ENCODE assay signal across 8 cellular contexts in the genomic region with DNA sequence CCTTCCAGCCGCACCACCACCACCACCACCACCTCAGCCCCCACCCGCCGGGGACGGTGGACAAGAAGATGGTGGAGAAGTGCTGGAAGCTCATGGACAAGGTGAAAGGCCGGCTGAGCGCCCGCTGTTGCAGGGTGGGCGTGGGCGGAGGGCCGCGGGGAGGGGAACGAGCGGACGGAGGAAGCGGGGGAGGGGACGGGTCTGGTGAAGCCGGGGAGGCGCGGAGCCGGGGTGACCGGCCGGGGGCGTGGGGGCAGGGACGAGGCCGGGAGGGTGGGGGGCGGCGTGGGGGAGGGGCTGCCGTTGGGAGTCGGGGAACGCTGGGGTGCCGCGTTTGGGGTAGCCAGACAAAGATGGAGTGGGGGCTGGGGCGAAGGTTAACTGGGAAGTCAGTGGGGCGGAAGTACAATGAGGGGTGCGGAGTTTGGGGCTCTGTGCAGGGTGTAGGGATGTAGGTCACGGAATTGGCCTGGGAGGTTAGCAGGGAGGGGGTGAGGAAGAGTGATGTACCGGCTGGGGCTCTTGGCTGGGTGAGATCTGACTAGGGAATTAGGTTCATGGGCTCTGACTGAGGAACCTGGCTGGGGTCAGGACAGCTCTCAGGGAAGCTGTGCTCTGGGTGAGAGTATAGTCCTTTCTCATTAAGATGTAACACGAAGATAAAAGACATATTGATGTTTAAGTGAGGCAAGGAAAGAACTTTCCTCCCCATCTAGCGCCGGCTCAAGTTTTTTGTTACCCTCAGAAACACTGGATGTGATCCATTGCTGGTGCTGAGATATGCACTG. TPM values are rescaled to one million over a fixed set of nuclear protein-coding genes. Genes with fewer than 3 reads are reported as not detected.
DNase-seq lines count a peak whose midpoint lies in the region; TF ChIP-seq lines count a peak whose summit lies in the region.

No MANE protein-coding gene starts in this region.

- peak overlapping the region; percentile 60 for H2AFZ ChIP-seq in neural progenitor cell (replicated peaks)

- TF ChIP-seq CTCF in fibroblast of villous mesenchyme (IDR thresholded peaks at IDR 0.05; ENCODE audit: insufficient read depth, low read depth, low read length) (no peak), neural progenitor cell (IDR thresholded peaks at IDR 0.05) (no peak)

- peak overlapping the region; percentile 98 for H3K4me3 Mint-ChIP-seq in neural progenitor cell

- H3K36me3 ChIP-seq in H7 (replicated peaks; ENCODE audit: control insufficient read depth, insufficient read depth, low read length) = no peaks in the 10 kb centered on the region
- H3K36me3 ChIP-seq in neural progenitor cell = no peaks in the 10 kb centered on the region
- no peaks in the 10 kb centered on the region for H3K36me3 ChIP-seq in stomach smooth muscle (ENCODE audit: control insufficient read depth in 2 of 2, insufficient read depth in 2 of 2, low read length in 2 of 2)

- H3K4me3 ChIP-seq in H7 (ENCODE audit: insufficient read depth, low read depth, low read length) (peak overlapping the region; percentile 90), fibroblast of villous mesenchyme (ENCODE audit: low read depth, low read length) (peak overlapping the region; percentile 95), neural progenitor cell (peak overlapping the region; percentile 99), stomach smooth muscle (ENCODE audit: low read length in 2 of 2) (peak overlapping the region; percentile 86 to 88)

- H3K4me1 ChIP-seq in neural progenitor cell (peaks cover 12% of the 10 kb centered on the region), stomach smooth muscle (ENCODE audit: control insufficient read depth, insufficient read depth, low read length) (peaks cover 12% of the 10 kb centered on the region)

- H3F3A ChIP-seq in neural progenitor cell (ENCODE audit: low read depth) = peaks cover 17% of the 10 kb centered on the region

- peak overlapping the region; percentile 87 for H3K4me2 ChIP-seq in neural progenitor cell

- peak overlapping the region; percentile 54 for H3K9ac ChIP-seq in neural progenitor cell
- H3K9ac ChIP-seq in stomach smooth muscle (ENCODE audit: low read length in 2 of 2) = peak overlapping the region; percentile 73 to 78

- peaks cover 26% of the 10 kb centered on the region for H3K4me1 Mint-ChIP-seq in neural progenitor cell

- peaks cover 5% of the 10 kb centered on the region for H3K27me3 Mint-ChIP-seq in neural progenitor cell (ENCODE audit: insufficient read depth, low read depth)

- peaks cover 32% of the 10 kb centered on the region for H4K20me1 ChIP-seq in neural progenitor cell (ENCODE audit: low read depth)

- H3K36me3 Mint-ChIP-seq in neural progenitor cell = peaks cover 1% of the 10 kb centered on the region

- peak; percentile 44 for DNase-seq in ELF-1 (ENCODE audit: low read depth, low spot score)
- peak; percentile 90 for DNase-seq in H7
- DNase-seq in NCI-H1105 treated with DMSO at 0.1 percent for 48 hours (lab: John Stamatoyannopoulos, UW) = peak; percentile 20
- DNase-seq in activated T-helper 1 cell treated with anti-CD3 and anti-CD28 coated beads, Interleukin-2, amount 50 U/mL, for 16 hours (ENCODE audit: low read depth in 1 of 2, low spot score in 1 of 2) = peak; percentile 11 to 34
- DNase-seq in fibroblast of villous mesenchyme (ENCODE audit: low read depth) = peak; percentile 30
- DNase-seq in neural progenitor cell (ENCODE audit: low spot score) = peak; percentile 75
- no peak for DNase-seq in NCI-H1048 (lab: John Stamatoyannopoulos, UW)

- H3K27ac Mint-ChIP-seq in neural progenitor cell = peak overlapping the region; percentile 78

- H3K9me3 Mint-ChIP-seq in neural progenitor cell = no peaks in the 10 kb centered on the region

- H3K9me3 ChIP-seq in neural progenitor cell (ENCODE audit: low read depth) (no peaks in the 10 kb centered on the region), stomach smooth muscle (ENCODE audit: control insufficient read depth in 2 of 2, low read length in 2 of 2) (no peaks in the 10 kb centered on the region)

- peaks cover 50% of the 10 kb centered on the region for H3K79me2 ChIP-seq in neural progenitor cell (ENCODE audit: low read depth)

- H3K27ac ChIP-seq in neural progenitor cell = peak overlapping the region; percentile 74
- H3K27ac ChIP-seq in stomach smooth muscle (ENCODE audit: low read length) = peak overlapping the region; percentile 76

- no peaks in the 10 kb centered on the region for H3K27me3 ChIP-seq in H7 (ENCODE audit: control insufficient read depth, insufficient read depth, low read length)
- H3K27me3 ChIP-seq in neural progenitor cell = no peaks in the 10 kb centered on the region
- no peaks in the 10 kb centered on the region for H3K27me3 ChIP-seq in stomach smooth muscle (ENCODE audit: control insufficient read depth in 1 of 2, insufficient read depth in 2 of 2, low read length in 2 of 2)

RNA-seq across cellular contexts. Expression of gene CBL, which starts 0.6 kb away (rescaled TPM):
- 16.1 and 23.6 TPM in 2 replicates for total RNA-seq in H7 (2014; rRNA removed; shearing (Covaris generic))
- 13.2 and 20.7 TPM in 2 replicates for total RNA-seq in fibroblast of villous mesenchyme
- total RNA-seq in neural progenitor cell (ENCODE audit: low replicate concordance) = 20.7 and 20.8 TPM in 2 replicates

RNA-seq across cellular contexts. Expression of gene NHERF4, which starts 21.4 kb away (rescaled TPM):
- total RNA-seq in H7 (2014; rRNA removed; shearing (Covaris generic)) = not detected in 2 replicates
- total RNA-seq in fibroblast of villous mesenchyme (not detected in 2 replicates), neural progenitor cell (ENCODE audit: low replicate concordance) (0.12 TPM in 1 of 2 replicates, not detected in the other)

RNA-seq across cellular contexts. Expression of gene NLRX1, which starts 38.2 kb away (rescaled TPM):
- 34.0 and 44.0 TPM in 2 replicates for total RNA-seq in H7 (2014; rRNA removed; shearing (Covaris generic))
- 16.4 and 17.7 TPM in 2 replicates for total RNA-seq in fibroblast of villous mesenchyme
- total RNA-seq in neural progenitor cell (ENCODE audit: low replicate concordance) = 10.2 and 34.8 TPM in 2 replicates

RNA-seq across cellular contexts. Expression of gene ABCG4, which starts 57.9 kb away (rescaled TPM):
- 0.31 and 0.37 TPM in 2 replicates for total RNA-seq in H7 (2014; rRNA removed; shearing (Covaris generic))
- total RNA-seq in fibroblast of villous mesenchyme = under 0.01 and 0.86 TPM in 2 replicates
- 0.24 and 0.65 TPM in 2 replicates for total RNA-seq in neural progenitor cell (ENCODE audit: low replicate concordance)
